ENCODE assay signal across 26 cellular contexts in the genomic region with DNA sequence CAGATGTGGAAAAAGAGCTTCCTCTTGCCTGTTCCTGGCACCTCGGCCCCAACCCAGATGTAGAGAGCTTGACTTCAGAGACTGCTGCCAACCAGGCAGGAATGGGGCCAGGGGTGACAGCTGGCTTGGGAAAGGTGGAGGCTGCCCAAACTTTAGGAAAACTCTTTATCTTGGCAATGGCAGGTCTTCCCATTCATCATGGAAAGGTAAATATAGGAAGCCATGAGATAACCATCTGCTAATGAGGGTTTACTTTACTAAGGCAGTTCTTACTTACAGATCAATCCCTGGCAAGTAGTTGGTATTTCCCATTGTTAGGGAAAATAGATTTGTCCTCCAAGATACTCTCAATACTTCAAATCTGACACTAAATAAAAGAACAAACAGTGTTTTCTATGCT.
DNase-seq lines count a peak whose midpoint lies in the region; ATAC-seq, FAIRE-seq and TF ChIP-seq lines count a peak whose summit lies in the region.
"Had no signal": no experiment of that assay in that cellular context is flagged by ENCODE, and none has a peak within 500 bp of the region (broad histone marks: within the 10 kb centered on the region; RNA-seq: fewer than 3 reads in every experiment).

No MANE protein-coding gene starts in this region.

- H3K4me3 Mint-ChIP-seq in activated T-cell treated with anti-CD3 and anti-CD28 coated beads, Interleukin-2, amount 50 U/mL, for 4 hours = no peak overlapping the region
- H3K4me3 Mint-ChIP-seq: activated CD4-positive, alpha-beta memory T cell treated with anti-CD3 and anti-CD28 coated beads for 36 hours; endodermal cell; immature natural killer cell; naive thymus-derived CD4-positive, alpha-beta T cell; stimulated activated naive CD8-positive, alpha-beta T cell treated with anti-CD3 and anti-CD28 coated beads, Interleukin-15, Interleukin-2, amounts not matched to agents 100 ng/mL and 50 ng/mL, for 24 hours; WTC11 had no signal

- TF ChIP-seq CTCF in right atrium auricular region (IDR thresholded peaks at IDR 0.05) (no peak), fibroblast of the aortic adventitia (IDR thresholded peaks at IDR 0.05; ENCODE audit: insufficient read depth, low read length) (no peak), kidney (IDR thresholded peaks at IDR 0.05; ENCODE audit: borderline replicate concordance, extremely low read depth, insufficient read depth) (no peak)

- no peak overlapping the region for H3K4me3 ChIP-seq in right atrium auricular region
- H3K4me3 ChIP-seq in fibroblast of the aortic adventitia (ENCODE audit: low read depth, low read length) = no peak overlapping the region
- no peak overlapping the region for H3K4me3 ChIP-seq in kidney (ENCODE audit: low read length in 2 of 2)
- H3K4me3 ChIP-seq: HAP-1, heart right ventricle, ovary, upper lobe of left lung had no signal

- no peaks in the 10 kb centered on the region for H3K27me3 ChIP-seq in right atrium auricular region
- H3K27me3 ChIP-seq: heart right ventricle, ovary, upper lobe of left lung had no signal

- H3K4me1 Mint-ChIP-seq in activated T-cell treated with anti-CD3 and anti-CD28 coated beads, Interleukin-2, amount 50 U/mL, for 4 hours (ENCODE audit: low read depth) = no peaks in the 10 kb centered on the region
- H3K4me1 Mint-ChIP-seq: immature natural killer cell had no signal

- no peaks in the 10 kb centered on the region for H3K36me3 Mint-ChIP-seq in activated T-cell treated with anti-CD3 and anti-CD28 coated beads, Interleukin-2, amount 50 U/mL, for 4 hours (ENCODE audit: insufficient read depth)
- H3K36me3 Mint-ChIP-seq: activated CD4-positive, alpha-beta memory T cell treated with anti-CD3 and anti-CD28 coated beads for 36 hours; immature natural killer cell had no signal

- no peak for FAIRE-seq in H54 (lab: Jason Lieb, UNC)
- no peak for FAIRE-seq in kidney (lab: Jason Lieb, UNC)
- FAIRE-seq: GM12891 had no signal

- peaks cover 2% of the 10 kb centered on the region for H3K27me3 Mint-ChIP-seq in activated T-cell treated with anti-CD3 and anti-CD28 coated beads, Interleukin-2, amount 50 U/mL, for 4 hours (ENCODE audit: low read depth)
- H3K27me3 Mint-ChIP-seq: stimulated activated naive CD8-positive, alpha-beta T cell treated with anti-CD3 and anti-CD28 coated beads, Interleukin-15, Interleukin-2, amounts not matched to agents 100 ng/mL and 50 ng/mL, for 24 hours had no signal

- H3K27ac ChIP-seq in right atrium auricular region = no peak overlapping the region
- H3K27ac ChIP-seq in kidney (ENCODE audit: low read depth in 2 of 2, low read length in 2 of 2) = no peak overlapping the region
- H3K27ac ChIP-seq: heart right ventricle, ovary, upper lobe of left lung had no signal

- no peaks in the 10 kb centered on the region for H3K9me3 ChIP-seq in right atrium auricular region
- no peaks in the 10 kb centered on the region for H3K9me3 ChIP-seq in kidney (ENCODE audit: control insufficient read depth in 1 of 2, low read length in 2 of 2)
- H3K9me3 ChIP-seq: HAP-1, ovary had no signal

- TF ChIP-seq POLR2A in H54 (IDR thresholded peaks at IDR 0.05; ENCODE audit: low read depth, low read length) = no peak

- peaks cover 0 to 9% of the 10 kb centered on the region in 2 donors for H3K4me1 ChIP-seq in right atrium auricular region
- no peaks in the 10 kb centered on the region for H3K4me1 ChIP-seq in kidney (ENCODE audit: control insufficient read depth in 1 of 2, insufficient read depth in 1 of 2, low read depth in 1 of 2, low read length in 2 of 2)

- no peak for ATAC-seq in Right ventricle myocardium superior (ENCODE audit: poor library complexity)
- ATAC-seq in activated T-cell treated with anti-CD3 and anti-CD28 coated beads, Interleukin-2, amount 50 U/mL, for 4 hours = no peak
- ATAC-seq: heart right ventricle; naive thymus-derived CD4-positive, alpha-beta T cell; WTC11 had no signal

- no peak overlapping the region for H3K9ac ChIP-seq in kidney (ENCODE audit: low read length in 2 of 2)

- intact Hi-C loops in Right ventricle myocardium superior (cut with DNase I) = no loop called here
- intact Hi-C loops in kidney (cut with DNase I) = no loop called here

- no peaks in the 10 kb centered on the region for H3K36me3 ChIP-seq in right atrium auricular region
- H3K36me3 ChIP-seq in kidney (ENCODE audit: control insufficient read depth in 1 of 2, insufficient read depth in 2 of 2, low read length in 2 of 2) = no peaks in the 10 kb centered on the region
- H3K36me3 ChIP-seq: HAP-1, heart right ventricle, ovary, upper lobe of left lung had no signal

- peaks cover 2% of the 10 kb centered on the region for H3K9me3 Mint-ChIP-seq in activated T-cell treated with anti-CD3 and anti-CD28 coated beads, Interleukin-2, amount 50 U/mL, for 4 hours

- DNase-seq in Right ventricle myocardium superior (peak; percentile 47), right atrium auricular region (ENCODE audit: low spot score) (no peak), NCI-H446 treated with DMSO at 0.1 percent for 48 hours (lab: John Stamatoyannopoulos, UW) (peak; percentile 84), fibroblast of the aortic adventitia (ENCODE audit: low read depth) (peak; percentile 56), H54 (ENCODE audit: insufficient read length, low spot score) (no peak), A172 (ENCODE audit: low spot score) (no peak), kidney (no peak)
- no peak for DNase-seq in activated T-cell treated with anti-CD3 and anti-CD28 coated beads, Interleukin-2, amount 50 U/mL, for 4 hours
- DNase-seq: activated CD4-positive, alpha-beta memory T cell treated with anti-CD3 and anti-CD28 coated beads for 36 hours; activated naive CD4-positive, alpha-beta T cell treated with anti-CD3 and anti-CD28 coated beads, Interleukin-2, amount 50 U/mL, for 16 hours; activated T-cell treated with anti-CD3 and anti-CD28 coated beads, Interleukin-2, amount 50 U/mL, for 1 hour; C1 segment of cervical spinal cord; DMS53; endodermal cell; immature natural killer cell; MV-4-11; naive thymus-derived CD4-positive, alpha-beta T cell; NCI-H82; ovary; stimulated activated CD4-positive, alpha-beta T cell treated with anti-CD3 and anti-CD28 coated beads, Interleukin-2, amount 100 ng/mL, for 48 hours; upper lobe of left lung had no signal

Comparison
In these comparisons a context has a peak if more than half of its experiments do, and no peak if none do; other contexts are left out.
1. DNase-seq: peak in Right ventricle myocardium superior (single experiment), NCI-H446 treated with DMSO at 0.1 percent for 48 hours (single experiment) and fibroblast of the aortic adventitia (single experiment); none in right atrium auricular region (single experiment), H54 (single experiment), A172 (single experiment), activated T-cell treated with anti-CD3 and anti-CD28 coated beads, Interleukin-2, amount 50 U/mL, for 4 hours (single experiment) and kidney (single experiment).